In genomic region chr10:117501460-117502035, GRCh38 we compare ENCODE assay signal across 31 cellular contexts. TPM values are rescaled to one million over a fixed set of nuclear protein-coding genes. Genes with fewer than 3 reads are reported as not detected.
"Had no signal": no experiment of that assay in that cellular context is flagged by ENCODE, and none has a peak within 500 bp of the region (broad histone marks: within the 10 kb centered on the region; RNA-seq: fewer than 3 reads in every experiment).

No MANE protein-coding gene starts in this region.

- DNase-seq: activated CD4-positive, alpha-beta T cell treated with anti-CD3 and anti-CD28 coated beads, Interleukin-2, amount 10 ng/mL, durations not matched to agents 24 days and 14 days; activated CD4-positive, alpha-beta T cell treated with anti-CD3 and anti-CD28 coated beads, Interleukin-2, amount 50 U/mL, for 4 hours; activated CD8-positive, alpha-beta memory T cell treated with anti-CD3 and anti-CD28 coated beads, Interleukin-2, amount 50 U/mL, for 4 hours; activated CD8-positive, alpha-beta T cell treated with anti-CD3 and anti-CD28 coated beads, Interleukin-2, amount 10 ng/mL, durations not matched to agents 7 days and 5 days; activated naive CD4-positive, alpha-beta T cell; activated naive CD4-positive, alpha-beta T cell treated with anti-CD3 and anti-CD28 coated beads, Interleukin-2, amount 50 U/mL, for 16 hours; activated naive CD8-positive, alpha-beta T cell treated with anti-CD3 and anti-CD28 coated beads for 36 hours; activated T-cell treated with anti-CD3 and anti-CD28 coated beads for 4 hours; activated T-cell treated with anti-CD3 and anti-CD28 coated beads, Interleukin-2, amount 50 U/mL, for 4 hours; amniotic stem cell; Karpas-422; KBM-7; MG63; NCI-H1048; NCI-H1105 treated with DMSO at 0.1 percent for 48 hours; NCI-H1436; NCI-H1694 treated with DMSO at 0.1 percent for 48 hours; NCI-H2029; NCI-H345; NCI-H524 treated with DMSO at 0.1 percent for 48 hours; SHP77 treated with DMSO at 0.1 percent for 48 hours; SK-N-SH had no signal

- H3K4me3 ChIP-seq: ascending aorta, cardiac muscle cell, MG63, SJSA1 had no signal

- H3K4me3 Mint-ChIP-seq: activated CD4-positive, alpha-beta T cell treated with anti-CD3 and anti-CD28 coated beads, Interleukin-2, amount 10 ng/mL, durations not matched to agents 24 days and 14 days; activated CD8-positive, alpha-beta T cell treated with anti-CD3 and anti-CD28 coated beads, Interleukin-2, amount 10 ng/mL, durations not matched to agents 7 days and 5 days; activated naive CD8-positive, alpha-beta T cell treated with anti-CD3 and anti-CD28 coated beads for 36 hours; activated T-cell treated with anti-CD3 and anti-CD28 coated beads, Interleukin-2, amount 50 U/mL, for 4 hours; activated T-helper 1 cell treated with anti-CD3 and anti-CD28 coated beads, Interleukin-12 subunit alpha, Interleukin-12 subunit beta, Interleukin-2, Interleukin-4 antibody, amounts not matched to agents 30 ng/mL and 10 ng/mL and 1 ng/mL, durations not matched to agents 14 hours and 24 hours and 36 hours; T-helper 1 cell treated with Interleukin-12 subunit alpha and Interleukin-12 subunit beta and Interleukin-4 antibody, amounts not matched to agents 30 μg/mL and 1 μg/mL, for 36 hours; T-helper 2 cell treated with Interferon-gamma antibody and Interleukin-4, amounts not matched to agents 5 μg/mL and 100 μg/mL, for 36 hours had no signal

- H3K27ac ChIP-seq: ascending aorta, cardiac muscle cell, SJSA1 had no signal

- H3K36me3 ChIP-seq: ascending aorta, cardiac muscle cell, MG63, SJSA1 had no signal

- H3K4me1 ChIP-seq: ascending aorta, SJSA1 had no signal

- ATAC-seq: activated CD8-positive, alpha-beta T cell treated with anti-CD3 and anti-CD28 coated beads, Interleukin-2, amount 10 ng/mL, durations not matched to agents 7 days and 5 days; activated T-cell treated with anti-CD3 and anti-CD28 coated beads, Interleukin-2, amount 50 U/mL, for 4 hours; Panc1 had no signal

- H3K36me3 Mint-ChIP-seq: activated naive CD8-positive, alpha-beta T cell treated with anti-CD3 and anti-CD28 coated beads for 36 hours had no signal

- H3K9me3 ChIP-seq: ascending aorta, MG63, SJSA1, SK-N-SH had no signal

- H3K27ac Mint-ChIP-seq: activated CD4-positive, alpha-beta T cell treated with anti-CD3 and anti-CD28 coated beads, Interleukin-2, amount 10 ng/mL, durations not matched to agents 24 days and 14 days; activated CD8-positive, alpha-beta T cell treated with anti-CD3 and anti-CD28 coated beads, Interleukin-2, amount 10 ng/mL, durations not matched to agents 7 days and 5 days; activated naive CD8-positive, alpha-beta T cell treated with anti-CD3 and anti-CD28 coated beads for 36 hours; activated T-helper 1 cell treated with anti-CD3 and anti-CD28 coated beads, Interleukin-12 subunit alpha, Interleukin-12 subunit beta, Interleukin-2, Interleukin-4 antibody, amounts not matched to agents 30 ng/mL and 10 ng/mL and 1 ng/mL, durations not matched to agents 14 hours and 24 hours and 36 hours; T-helper 1 cell treated with Interleukin-12 subunit alpha and Interleukin-12 subunit beta and Interleukin-4 antibody, amounts not matched to agents 30 μg/mL and 1 μg/mL, for 36 hours; T-helper 2 cell treated with Interferon-gamma antibody and Interleukin-4, amounts not matched to agents 5 μg/mL and 100 μg/mL, for 36 hours had no signal

- H3K27me3 ChIP-seq: ascending aorta, MG63, SJSA1 had no signal

- H3K9me3 Mint-ChIP-seq: activated CD4-positive, alpha-beta T cell treated with anti-CD3 and anti-CD28 coated beads, Interleukin-2, amount 10 ng/mL, durations not matched to agents 24 days and 14 days; activated naive CD8-positive, alpha-beta T cell treated with anti-CD3 and anti-CD28 coated beads for 36 hours; activated T-cell treated with anti-CD3 and anti-CD28 coated beads, Interleukin-2, amount 50 U/mL, for 4 hours; activated T-helper 1 cell treated with anti-CD3 and anti-CD28 coated beads, Interleukin-12 subunit alpha, Interleukin-12 subunit beta, Interleukin-2, Interleukin-4 antibody, amounts not matched to agents 30 ng/mL and 10 ng/mL and 1 ng/mL, durations not matched to agents 14 hours and 24 hours and 36 hours; T-helper 1 cell treated with Interleukin-12 subunit alpha and Interleukin-12 subunit beta and Interleukin-4 antibody, amounts not matched to agents 30 μg/mL and 1 μg/mL, for 36 hours; T-helper 2 cell treated with Interferon-gamma antibody and Interleukin-4, amounts not matched to agents 5 μg/mL and 100 μg/mL, for 36 hours had no signal

RNA-seq across cellular contexts. Expression of gene EMX2, which starts 41.0 kb away (rescaled TPM):
- total RNA-seq: activated CD4-positive, alpha-beta T cell treated with anti-CD3 and anti-CD28 coated beads, Interleukin-2, amount 10 ng/mL, durations not matched to agents 24 days and 14 days; activated CD8-positive, alpha-beta T cell treated with anti-CD3 and anti-CD28 coated beads, Interleukin-2, amount 10 ng/mL, durations not matched to agents 7 days and 5 days; activated naive CD8-positive, alpha-beta T cell treated with anti-CD3 and anti-CD28 coated beads for 36 hours; activated T-cell treated with anti-CD3 and anti-CD28 coated beads, Interleukin-2, amount 50 U/mL, for 4 hours; activated T-helper 1 cell treated with anti-CD3 and anti-CD28 coated beads, Interleukin-12 subunit alpha, Interleukin-12 subunit beta, Interleukin-2, Interleukin-4 antibody, amounts not matched to agents 30 ng/mL and 10 ng/mL and 1 ng/mL, durations not matched to agents 14 hours and 24 hours and 36 hours; ascending aorta; cardiac muscle cell; NCI-H460; RPMI7951 had no signal
- polyA plus RNA-seq: cardiac muscle cell, SK-N-SH had no signal
